8 cellular contexts compared by ENCODE assay signal in genomic region chr3:23685484-23686258, GRCh38.
DNase-seq lines count a peak whose midpoint lies in the region.

No MANE protein-coding gene starts in this region.

- H2AFZ ChIP-seq in GM23248: no peak overlapping the region

- H3K27me3 ChIP-seq in GM23248 (replicated peaks; ENCODE audit: insufficient read depth): no peaks in the 10 kb centered on the region

- no peaks in the 10 kb centered on the region for H3K79me2 ChIP-seq in GM23248 (ENCODE audit: insufficient read depth)

- H3F3A ChIP-seq in GM23248 (ENCODE audit: insufficient read depth): peaks cover 18% of the 10 kb centered on the region

- H3K9me3 ChIP-seq in GM23248 (ENCODE audit: low read depth): no peaks in the 10 kb centered on the region

- H3K4me3 ChIP-seq in GM23248: no peak overlapping the region

- H3K27ac ChIP-seq in GM23248: peak overlapping the region; percentile 54

- no peak overlapping the region for H3K9ac ChIP-seq in GM23248

- DNase-seq in 8988T: peak; percentile 43
- DNase-seq in GM23248: peak; percentile 98
- peak; percentile 91 for DNase-seq in SK-MEL-5 (ENCODE audit: low read depth, low spot score)
- peak; percentile 68 for DNase-seq in globus pallidus (ENCODE audit: low spot score)
- DNase-seq in renal cortical epithelial cell (ENCODE audit: low read depth): peak; percentile 99
- DNase-seq in NCI-H1105 (lab: John Stamatoyannopoulos, UW): no peak
- DNase-seq in NCI-H1930 (lab: John Stamatoyannopoulos, UW): no peak
- DNase-seq in NCI-H187 treated with DMSO at 0.1 percent for 48 hours (lab: John Stamatoyannopoulos, UW): no peak

- in situ Hi-C loops in GM23248 (cut with MboI) (no loop called here), SK-MEL-5 (cut with HindIII; ENCODE audit: low pct_unique_long_range_greater_than_20kb, low sequenced_read_pairs) (no loop called here)

- no peaks in the 10 kb centered on the region for H3K9me2 ChIP-seq in GM23248 (ENCODE audit: insufficient read depth)

- H3K4me1 ChIP-seq in GM23248 (ENCODE audit: insufficient read depth): peaks cover 17% of the 10 kb centered on the region

- H3K4me2 ChIP-seq in GM23248 (ENCODE audit: unreplicated experiment): peak overlapping the region; percentile 47

- no peaks in the 10 kb centered on the region for H3K36me3 ChIP-seq in GM23248 (ENCODE audit: low read depth)

- 33 to 34% methylated on average over 10 of the region's 10 CpGs for whole genome bisulfite sequencing in GM23248 (ENCODE audit: low coverage in 1 of 2, low lambda C conversion rate in 2 of 2, missing lambda C conversion rate in 2 of 2), 2 experiments

- no peaks in the 10 kb centered on the region for H4K20me1 ChIP-seq in GM23248 (ENCODE audit: insufficient read depth)

Comparison
In these comparisons a context has a peak if more than half of its experiments do, and no peak if none do; other contexts are left out.
1. DNase-seq: peak in 8988T (single experiment), GM23248 (single experiment), SK-MEL-5 (single experiment), globus pallidus (single experiment) and renal cortical epithelial cell (single experiment); none in NCI-H1105 (single experiment), NCI-H1930 (0 of 2) and NCI-H187 treated with DMSO at 0.1 percent for 48 hours (single experiment).